29 cellular contexts compared by ENCODE assay signal in the genomic region with DNA sequence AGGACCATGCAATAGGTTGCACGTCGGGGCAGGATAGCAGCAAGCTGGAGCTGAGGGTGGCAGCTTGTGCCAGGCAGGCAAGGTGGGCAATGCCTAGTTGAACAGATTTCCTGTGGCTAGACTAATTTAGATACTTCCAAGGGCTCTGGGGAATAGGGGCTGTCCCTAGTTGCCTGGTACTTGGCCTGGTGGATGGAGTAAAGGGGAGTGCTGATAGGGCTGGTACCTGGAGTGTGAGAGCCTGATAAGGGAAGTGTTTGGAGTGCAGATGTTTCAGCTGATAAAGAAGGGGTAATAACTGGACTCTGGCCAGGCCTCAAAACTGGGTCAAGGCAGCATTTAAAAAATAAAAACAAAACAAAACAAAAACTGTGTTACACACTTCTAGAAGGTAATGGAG.
"Had no signal": no experiment of that assay in that cellular context is flagged by ENCODE, and none has a peak within 500 bp of the region (broad histone marks: within the 10 kb centered on the region; RNA-seq: fewer than 3 reads in every experiment).

No MANE protein-coding gene starts in this region.

- H3K36me3 Mint-ChIP-seq: activated naive CD8-positive, alpha-beta T cell had no signal

- ATAC-seq: activated T-cell treated with anti-CD3 and anti-CD28 coated beads, Interleukin-2, amount 50 U/mL, for 4 hours; activated T-helper 17 cell treated with anti-CD3 and anti-CD28 coated beads, Interleukin-2, amount 50 U/mL, for 72 hours; body of pancreas; foreskin keratinocyte; gastroesophageal sphincter; heart right ventricle; WTC11 had no signal

- H3K36me3 ChIP-seq: colonic mucosa, esophagus muscularis mucosa, gastroesophageal sphincter, heart right ventricle had no signal

- H3K27me3 ChIP-seq: body of pancreas, colonic mucosa, dorsolateral prefrontal cortex, esophagus muscularis mucosa, foreskin keratinocyte, gastroesophageal sphincter, heart right ventricle had no signal

- H3K27ac ChIP-seq: body of pancreas, colonic mucosa, dorsolateral prefrontal cortex, esophagus muscularis mucosa, foreskin keratinocyte, gastroesophageal sphincter, heart right ventricle, VCaP had no signal

- H3K27me3 Mint-ChIP-seq: activated CD4-positive, alpha-beta memory T cell treated with anti-CD3 and anti-CD28 coated beads, Interleukin-2, amount 10 ng/mL, durations not matched to agents 7 days and 5 days; activated CD4-positive, alpha-beta T cell treated with anti-CD3 and anti-CD28 coated beads, Interleukin-2, amount 10 ng/mL, durations not matched to agents 7 days and 5 days; activated naive CD8-positive, alpha-beta T cell; activated T-helper 17 cell treated with anti-CD3 and anti-CD28 coated beads, Interleukin-2, amount 50 U/mL, for 72 hours; dendritic cell treated with granulocyte-macrophage colony-stimulating factor and Interleukin-4, amounts not matched to agents 40 ng/mL and 50 ng/mL, for 4 days had no signal

- H3K9me3 ChIP-seq: body of pancreas, colonic mucosa had no signal

- H3K4me1 Mint-ChIP-seq: activated CD4-positive, alpha-beta memory T cell treated with anti-CD3 and anti-CD28 coated beads, Interleukin-2, amount 10 ng/mL, durations not matched to agents 7 days and 5 days; activated CD4-positive, alpha-beta T cell treated with anti-CD3 and anti-CD28 coated beads, Interleukin-2, amount 10 ng/mL, durations not matched to agents 7 days and 5 days; activated T-helper 17 cell treated with anti-CD3 and anti-CD28 coated beads, Interleukin-2, amount 50 U/mL, for 72 hours; endodermal cell; WTC11 had no signal

- DNase-seq: activated CD4-positive, alpha-beta memory T cell treated with anti-CD3 and anti-CD28 coated beads, Interleukin-2, amount 10 ng/mL, durations not matched to agents 7 days and 5 days; activated CD4-positive, alpha-beta T cell treated with anti-CD3 and anti-CD28 coated beads for 1 hour; activated CD4-positive, alpha-beta T cell treated with anti-CD3 and anti-CD28 coated beads for 4 hours; activated CD4-positive, alpha-beta T cell treated with anti-CD3 and anti-CD28 coated beads, Interleukin-2, amount 10 ng/mL, durations not matched to agents 7 days and 5 days; activated CD4-positive, alpha-beta T cell treated with anti-CD3 and anti-CD28 coated beads, Interleukin-2, amount 50 U/mL, for 4 hours; activated effector memory CD4-positive, alpha-beta T cell treated with Interleukin-2 at 50 U/mL for 16 hours; activated gamma-delta T cell treated with Interleukin-2 at 50 U/mL for 16 hours; activated naive CD4-positive, alpha-beta T cell treated with anti-CD3 and anti-CD28 coated beads, Interleukin-2, amount 50 U/mL, for 16 hours; activated naive CD4-positive, alpha-beta T cell treated with Interleukin-2 at 50 U/mL for 16 hours; activated T-cell treated with anti-CD3 and anti-CD28 coated beads, Interleukin-2, amount 50 U/mL, for 4 hours; amniotic stem cell; anterior cingulate cortex; body of pancreas; central memory CD4-positive, alpha-beta T cell; cerebellar nuclear complex; colonic mucosa; dorsolateral prefrontal cortex; effector memory CD4-positive, alpha-beta T cell; endodermal cell; foreskin keratinocyte; heart right ventricle; T-helper 2 cell had no signal

- H3K27ac Mint-ChIP-seq: activated CD4-positive, alpha-beta memory T cell treated with anti-CD3 and anti-CD28 coated beads, Interleukin-2, amount 10 ng/mL, durations not matched to agents 7 days and 5 days; activated CD4-positive, alpha-beta T cell treated with anti-CD3 and anti-CD28 coated beads, Interleukin-2, amount 10 ng/mL, durations not matched to agents 7 days and 5 days; activated naive CD8-positive, alpha-beta T cell; activated T-helper 17 cell treated with anti-CD3 and anti-CD28 coated beads, Interleukin-2, amount 50 U/mL, for 72 hours; dendritic cell treated with granulocyte-macrophage colony-stimulating factor and Interleukin-4, amounts not matched to agents 40 ng/mL and 50 ng/mL, for 4 days; endodermal cell; WTC11 had no signal

- H3K4me3 Mint-ChIP-seq: activated CD4-positive, alpha-beta memory T cell treated with anti-CD3 and anti-CD28 coated beads, Interleukin-2, amount 10 ng/mL, durations not matched to agents 7 days and 5 days; activated CD4-positive, alpha-beta T cell treated with anti-CD3 and anti-CD28 coated beads, Interleukin-2, amount 10 ng/mL, durations not matched to agents 7 days and 5 days; activated naive CD8-positive, alpha-beta T cell; activated T-cell treated with anti-CD3 and anti-CD28 coated beads, Interleukin-2, amount 50 U/mL, for 4 hours; activated T-helper 17 cell treated with anti-CD3 and anti-CD28 coated beads, Interleukin-2, amount 50 U/mL, for 72 hours; dendritic cell treated with granulocyte-macrophage colony-stimulating factor and Interleukin-4, amounts not matched to agents 40 ng/mL and 50 ng/mL, for 4 days; endodermal cell; WTC11 had no signal

- H3K4me1 ChIP-seq: body of pancreas, colonic mucosa, esophagus muscularis mucosa, foreskin keratinocyte, gastroesophageal sphincter, heart right ventricle had no signal

- H3K4me3 ChIP-seq: body of pancreas, colonic mucosa, dorsolateral prefrontal cortex, esophagus muscularis mucosa, gastroesophageal sphincter, heart right ventricle had no signal
